In genomic region chr14:105617201-105617777, GRCh38 we compare ENCODE assay signal across 19 cellular contexts.
DNase-seq lines count a peak whose midpoint lies in the region; ATAC-seq lines count a peak whose summit lies in the region.
"Had no signal": no experiment of that assay in that cellular context is flagged by ENCODE, and none has a peak within 500 bp of the region (broad histone marks: within the 10 kb centered on the region; RNA-seq: fewer than 3 reads in every experiment).

No MANE protein-coding gene starts in this region.

- peaks cover 25% of the 10 kb centered on the region for H3K9me3 ChIP-seq in iPS-18c (ENCODE audit: control insufficient read depth, insufficient read depth, low read length)
- H3K9me3 ChIP-seq: A549, left lung had no signal

- no peak overlapping the region for H3K4me3 Mint-ChIP-seq in activated naive CD4-positive, alpha-beta T cell treated with anti-CD3 and anti-CD28 coated beads for 36 hours
- H3K4me3 Mint-ChIP-seq in activated T-helper 1 cell treated with anti-CD3 and anti-CD28 coated beads, Interleukin-12 subunit alpha, Interleukin-12 subunit beta, Interleukin-2, Interleukin-4 antibody, amounts not matched to agents 30 ng/mL and 10 ng/mL and 1 ng/mL, durations not matched to agents 14 hours and 24 hours and 36 hours, result no peak overlapping the region
- H3K4me3 Mint-ChIP-seq in stimulated activated naive B cell treated with anti-CD40 and anti-IgM and Interleukin-4, amounts not matched to agents 10 μg/mL and 1 μg/mL and 100 μg/mL, for 72 hours, result no peak overlapping the region
- H3K4me3 Mint-ChIP-seq: activated T-cell treated with anti-CD3 and anti-CD28 coated beads, Interleukin-2, amount 50 U/mL, for 24 hours; CD4-positive, alpha-beta memory T cell had no signal

- H3K27ac Mint-ChIP-seq in activated naive CD4-positive, alpha-beta T cell treated with anti-CD3 and anti-CD28 coated beads for 36 hours, result no peak overlapping the region
- peak overlapping the region; percentile 0 for H3K27ac Mint-ChIP-seq in activated T-helper 1 cell treated with anti-CD3 and anti-CD28 coated beads, Interleukin-12 subunit alpha, Interleukin-12 subunit beta, Interleukin-2, Interleukin-4 antibody, amounts not matched to agents 30 ng/mL and 10 ng/mL and 1 ng/mL, durations not matched to agents 14 hours and 24 hours and 36 hours
- peak overlapping the region; percentile 14 for H3K27ac Mint-ChIP-seq in stimulated activated naive B cell treated with anti-CD40 and anti-IgM and Interleukin-4, amounts not matched to agents 10 μg/mL and 1 μg/mL and 100 μg/mL, for 72 hours
- H3K27ac Mint-ChIP-seq: activated T-cell treated with anti-CD3 and anti-CD28 coated beads, Interleukin-2, amount 50 U/mL, for 24 hours; CD4-positive, alpha-beta memory T cell; progenitor cell of endocrine pancreas had no signal

- H3K4me1 Mint-ChIP-seq in activated naive CD4-positive, alpha-beta T cell treated with anti-CD3 and anti-CD28 coated beads for 36 hours (ENCODE audit: low read depth), result no peaks in the 10 kb centered on the region
- H3K4me1 Mint-ChIP-seq in activated T-helper 1 cell treated with anti-CD3 and anti-CD28 coated beads, Interleukin-12 subunit alpha, Interleukin-12 subunit beta, Interleukin-2, Interleukin-4 antibody, amounts not matched to agents 30 ng/mL and 10 ng/mL and 1 ng/mL, durations not matched to agents 14 hours and 24 hours and 36 hours (ENCODE audit: low read depth), result no peaks in the 10 kb centered on the region
- peaks cover 30 to 36% of the 10 kb centered on the region in 2 donors for H3K4me1 Mint-ChIP-seq in stimulated activated naive B cell treated with anti-CD40 and anti-IgM and Interleukin-4, amounts not matched to agents 10 μg/mL and 1 μg/mL and 100 μg/mL, for 72 hours

- peak overlapping the region; percentile 26; the same call in 1 of the 2 replicates for H3K4me3 ChIP-seq in iPS-18c (ENCODE audit: insufficient read depth, low read depth, low read length)
- H3K4me3 ChIP-seq: A549, left lung had no signal

- ATAC-seq in stimulated activated naive B cell treated with anti-CD40 and anti-IgM and Interleukin-4, amounts not matched to agents 10 μg/mL and 1 μg/mL and 100 μg/mL, for 72 hours (replicated peaks), result peak; percentile 45 to 49
- ATAC-seq: left lung had no signal

- peak; percentile 21 for DNase-seq in activated naive CD4-positive, alpha-beta T cell treated with anti-CD3 and anti-CD28 coated beads for 36 hours
- DNase-seq in activated naive CD4-positive, alpha-beta T cell treated with anti-CD3 and anti-CD28 coated beads, Interleukin-2, amount 50 U/mL, for 16 hours, result no peak
- DNase-seq in activated T-helper 1 cell treated with anti-CD3 and anti-CD28 coated beads, Interleukin-12 subunit alpha, Interleukin-12 subunit beta, Interleukin-2, Interleukin-4 antibody, amounts not matched to agents 30 ng/mL and 10 ng/mL and 1 ng/mL, durations not matched to agents 14 hours and 24 hours and 36 hours (ENCODE audit: low spot score), result no peak
- no peak for DNase-seq in stimulated activated naive B cell treated with anti-CD40 and anti-IgM and Interleukin-4, amounts not matched to agents 10 μg/mL and 1 μg/mL and 100 μg/mL, for 72 hours
- DNase-seq in stimulated activated CD4-positive, alpha-beta T cell treated with anti-CD3 and anti-CD28 coated beads, Interleukin-2, amount 100 ng/mL, for 24 hours, result no peak
- DNase-seq in LoVo (ENCODE audit: low spot score) (no peak), NCI-H1105 treated with DMSO at 0.1 percent for 48 hours (lab: John Stamatoyannopoulos, UW) (no peak)
- DNase-seq: activated T-cell treated with anti-CD3 and anti-CD28 coated beads, Interleukin-2, amount 50 U/mL, for 24 hours; caudate nucleus; CD4-positive, alpha-beta memory T cell; DMS79; effector CD8-positive, alpha-beta T cell; hypothalamus; NCI-H187; stimulated activated naive CD4-positive, alpha-beta T cell had no signal

- no peaks in the 10 kb centered on the region for H3K36me3 Mint-ChIP-seq in activated naive CD4-positive, alpha-beta T cell treated with anti-CD3 and anti-CD28 coated beads for 36 hours (ENCODE audit: low read depth)
- H3K36me3 Mint-ChIP-seq in activated T-helper 1 cell treated with anti-CD3 and anti-CD28 coated beads, Interleukin-12 subunit alpha, Interleukin-12 subunit beta, Interleukin-2, Interleukin-4 antibody, amounts not matched to agents 30 ng/mL and 10 ng/mL and 1 ng/mL, durations not matched to agents 14 hours and 24 hours and 36 hours (ENCODE audit: low read depth), result no peaks in the 10 kb centered on the region
- peaks cover 8 to 14% of the 10 kb centered on the region in 2 donors for H3K36me3 Mint-ChIP-seq in stimulated activated naive B cell treated with anti-CD40 and anti-IgM and Interleukin-4, amounts not matched to agents 10 μg/mL and 1 μg/mL and 100 μg/mL, for 72 hours
- H3K36me3 Mint-ChIP-seq: CD4-positive, alpha-beta memory T cell had no signal

- H3K27me3 Mint-ChIP-seq in activated naive CD4-positive, alpha-beta T cell treated with anti-CD3 and anti-CD28 coated beads for 36 hours (ENCODE audit: low read depth), result no peaks in the 10 kb centered on the region
- peaks cover 6% of the 10 kb centered on the region for H3K27me3 Mint-ChIP-seq in activated T-helper 1 cell treated with anti-CD3 and anti-CD28 coated beads, Interleukin-12 subunit alpha, Interleukin-12 subunit beta, Interleukin-2, Interleukin-4 antibody, amounts not matched to agents 30 ng/mL and 10 ng/mL and 1 ng/mL, durations not matched to agents 14 hours and 24 hours and 36 hours (ENCODE audit: insufficient read depth)
- H3K27me3 Mint-ChIP-seq in stimulated activated naive B cell treated with anti-CD40 and anti-IgM and Interleukin-4, amounts not matched to agents 10 μg/mL and 1 μg/mL and 100 μg/mL, for 72 hours, result no peaks in the 10 kb centered on the region
- H3K27me3 Mint-ChIP-seq: progenitor cell of endocrine pancreas had no signal

- CTCF ChIA-PET in activated naive CD4-positive, alpha-beta T cell treated with anti-CD3 and anti-CD28 coated beads for 36 hours (lab: Charles Lee), result interaction anchor here (0.6 kb wide), 1 partner anchor 1121 kb away, joined by 4 read pairs; no protein-coding TSS in a partner anchor

- intact Hi-C loops in activated naive CD4-positive, alpha-beta T cell treated with anti-CD3 and anti-CD28 coated beads for 36 hours (cut with micrococcal nuclease), result loop anchor here (5.0 kb wide), 1 partner anchor 145 kb away; no protein-coding TSS in a partner anchor
- intact Hi-C loops in activated T-helper 1 cell treated with anti-CD3 and anti-CD28 coated beads, Interleukin-12 subunit alpha, Interleukin-12 subunit beta, Interleukin-2, Interleukin-4 antibody, amounts not matched to agents 30 ng/mL and 10 ng/mL and 1 ng/mL, durations not matched to agents 14 hours and 24 hours and 36 hours (cut with micrococcal nuclease), result no loop called here

- no peaks in the 10 kb centered on the region for H3K9me3 Mint-ChIP-seq in activated naive CD4-positive, alpha-beta T cell treated with anti-CD3 and anti-CD28 coated beads for 36 hours
- H3K9me3 Mint-ChIP-seq in activated T-helper 1 cell treated with anti-CD3 and anti-CD28 coated beads, Interleukin-12 subunit alpha, Interleukin-12 subunit beta, Interleukin-2, Interleukin-4 antibody, amounts not matched to agents 30 ng/mL and 10 ng/mL and 1 ng/mL, durations not matched to agents 14 hours and 24 hours and 36 hours, result no peaks in the 10 kb centered on the region
- H3K9me3 Mint-ChIP-seq in stimulated activated naive B cell treated with anti-CD40 and anti-IgM and Interleukin-4, amounts not matched to agents 10 μg/mL and 1 μg/mL and 100 μg/mL, for 72 hours, result peaks cover 3 to 5% of the 10 kb centered on the region in 2 donors
- H3K9me3 Mint-ChIP-seq: activated T-cell treated with anti-CD3 and anti-CD28 coated beads, Interleukin-2, amount 50 U/mL, for 24 hours had no signal
